In genomic region chr1:14778882-14779594, GRCh38 we compare ENCODE assay signal across 8 cellular contexts.
DNase-seq lines count a peak whose midpoint lies in the region; ATAC-seq and TF ChIP-seq lines count a peak whose summit lies in the region.

No MANE protein-coding gene starts in this region.

- no peak overlapping the region for H3K27ac ChIP-seq in C4-2B
- no peak overlapping the region for H3K27ac ChIP-seq in SK-N-SH (ENCODE audit: low read depth in 2 of 2, low read length in 1 of 2)
- no peak overlapping the region for H3K27ac ChIP-seq in trophoblast cell (ENCODE audit: low read depth, low read length)

- no peaks in the 10 kb centered on the region for H3F3A ChIP-seq in SK-N-SH (replicated peaks; ENCODE audit: insufficient read depth)

- POLR2A ChIA-PET in SK-N-SH (lab: Yijun Ruan, JAX) = no interaction called here

- no peak overlapping the region for H4K12ac ChIP-seq in trophoblast cell (ENCODE audit: low read depth, low read length)

- H2BK12ac ChIP-seq in trophoblast cell (ENCODE audit: low read length) = no peak overlapping the region

- DNase-seq in GM20000 (ENCODE audit: low spot score) (peak; percentile 40), SK-N-SH (peak; percentile 55), erythroblast (lab: John Stamatoyannopoulos, UW) (peak; percentile 57 to 65), trophoblast cell (peak; percentile 27 to 61)

- TF ChIP-seq POLR2A in erythroblast (IDR thresholded peaks at IDR 0.05; ENCODE audit: low read length) = no peak

- H2BK5ac ChIP-seq in trophoblast cell (ENCODE audit: low read depth, low read length, poor library complexity) = no peak overlapping the region

- no peaks in the 10 kb centered on the region for H4K20me1 ChIP-seq in SK-N-SH (ENCODE audit: insufficient read depth)

- H3K4ac ChIP-seq in trophoblast cell (ENCODE audit: low read depth, low read length) = no peak overlapping the region

- H3K9ac ChIP-seq in SK-N-SH (no peak overlapping the region), trophoblast cell (ENCODE audit: low read length) (no peak overlapping the region)

- H3K4me3 ChIP-seq in SK-N-SH (ENCODE audit: low read depth in 2 of 2, low read length in 1 of 2) (no peak overlapping the region; a peak in 1 of 4 replicates), trophoblast cell (ENCODE audit: low read depth, low read length) (no peak overlapping the region)

- TF ChIP-seq EP300 in SK-N-SH (IDR thresholded peaks at IDR 0.05; ENCODE audit: borderline replicate concordance in 1 of 2, low read depth in 1 of 2, low read length in 1 of 2) = no peak

- no peak overlapping the region for H2AK5ac ChIP-seq in trophoblast cell (ENCODE audit: low read length)

- H3K4me1 ChIP-seq in SK-N-SH (ENCODE audit: control insufficient read depth in 1 of 2, insufficient read depth in 2 of 2, low read depth in 1 of 2, low read length in 1 of 2) = peaks cover 0 to 2% of the 10 kb centered on the region in 2 experiments; a peak in 1 of 4 replicates
- peaks cover 0 to 2% of the 10 kb centered on the region in 2 experiments for H3K4me1 ChIP-seq in trophoblast cell (ENCODE audit: control insufficient read depth in 1 of 2, insufficient read depth in 2 of 2, low read length in 2 of 2)

- no peak overlapping the region for H4K8ac ChIP-seq in trophoblast cell (ENCODE audit: low read depth, low read length)

- H3K27me3 ChIP-seq in SK-N-SH (ENCODE audit: insufficient read depth) (no peaks in the 10 kb centered on the region), trophoblast cell (ENCODE audit: insufficient read depth, low read length) (no peaks in the 10 kb centered on the region)

- no peaks in the 10 kb centered on the region for H3K79me1 ChIP-seq in trophoblast cell (ENCODE audit: low read length)

- H3K4me2 ChIP-seq in SK-N-SH (no peak overlapping the region), trophoblast cell (ENCODE audit: low read length) (no peak overlapping the region)

- H2AFZ ChIP-seq in SK-N-SH (ENCODE audit: low read depth) = no peak overlapping the region
- no peak overlapping the region for H2AFZ ChIP-seq in trophoblast cell (ENCODE audit: insufficient read depth, low read length, poor library complexity)

- H3K9me2 ChIP-seq in SK-N-SH = no peaks in the 10 kb centered on the region

- peak; percentile 53 for TF ChIP-seq RAD21 in SK-N-SH (IDR thresholded peaks at IDR 0.05; ENCODE audit: low read length)

- 37% methylated on average over 10 of the region's 10 CpGs for WGBS in SK-N-SH (ENCODE audit: low lambda C conversion rate)
- no CpG with 5 or more reads among the region's 10 CpGs for WGBS in trophoblast cell (ENCODE audit: extremely low coverage, insufficient coverage, insufficient read length)

- no peak overlapping the region for H4K91ac ChIP-seq in trophoblast cell (ENCODE audit: low read depth, low read length)

- H3K18ac ChIP-seq in trophoblast cell (ENCODE audit: low read length) = no peak overlapping the region

- no peak for ATAC-seq in GM21360 (IDR thresholded peaks at IDR 0.05; ENCODE audit: unreplicated experiment)
- ATAC-seq in GM21390 (IDR thresholded peaks at IDR 0.05; ENCODE audit: unreplicated experiment) = no peak
- ATAC-seq in HG02938 (IDR thresholded peaks at IDR 0.05; ENCODE audit: unreplicated experiment) = no peak

- H3K9me3 ChIP-seq in SK-N-SH = no peaks in the 10 kb centered on the region
- no peaks in the 10 kb centered on the region for H3K9me3 ChIP-seq in trophoblast cell (ENCODE audit: insufficient read depth, low read depth, low read length)

- H3K14ac ChIP-seq in trophoblast cell (ENCODE audit: low read length) = no peak overlapping the region

- CTCF ChIA-PET in SK-N-SH (lab: Yijun Ruan, JAX) = interaction anchor here (0.6 to 2.4 kb wide), 17 partner anchors 8 to 268 kb away, joined by 3 to 11 read pairs (median 3); no protein-coding TSS in a partner anchor

- H2BK120ac ChIP-seq in trophoblast cell (ENCODE audit: insufficient read depth, low read length, poor library complexity) = no peak overlapping the region

- no peaks in the 10 kb centered on the region for H3K36me3 ChIP-seq in SK-N-SH (replicated peaks in 1 of 2; ENCODE audit: control insufficient read depth in 1 of 2, insufficient read depth in 2 of 2, low read length in 1 of 2)
- H3K36me3 ChIP-seq in trophoblast cell (ENCODE audit: control insufficient read depth in 1 of 2, insufficient read depth in 2 of 2, low read length in 2 of 2) = no peaks in the 10 kb centered on the region

- H3K23ac ChIP-seq in trophoblast cell (ENCODE audit: low read length) = no peak overlapping the region

- TF ChIP-seq CTCF in C4-2B (conservative IDR thresholded peaks at IDR 0.05) = peak; percentile 76
- TF ChIP-seq CTCF in GM20000 (IDR thresholded peaks at IDR 0.05; ENCODE audit: extremely low read depth, missing control alignments) = peak; percentile 57
- TF ChIP-seq CTCF in SK-N-SH (IDR thresholded peaks at IDR 0.05) = peak; percentile 67

- H3K79me2 ChIP-seq in SK-N-SH (ENCODE audit: insufficient read depth) (no peaks in the 10 kb centered on the region), trophoblast cell (ENCODE audit: control insufficient read depth, insufficient read depth, low read length, poor library complexity) (no peaks in the 10 kb centered on the region)

TF ChIP-seq in SK-N-SH, 30 proteins besides CTCF, POLR2A, EP300 and RAD21:
- TF ChIP-seq ZBTB33 (IDR thresholded peaks at IDR 0.05; ENCODE audit: borderline replicate concordance, low read depth) (no peak), EZH2phosphoT487 (IDR thresholded peaks at IDR 0.05; ENCODE audit: borderline replicate concordance, low read depth) (no peak), SIN3A (IDR thresholded peaks at IDR 0.05; ENCODE audit: borderline replicate concordance, low read depth, low read length) (no peak), SMC3 (IDR thresholded peaks at IDR 0.05; ENCODE audit: low read depth, low read length) (peak; percentile 45), GABPA (IDR thresholded peaks at IDR 0.05; ENCODE audit: low read depth) (no peak)
